In genomic region chr3:129123314-129124060, GRCh38 we compare ENCODE assay signal across 8 cellular contexts. TPM values are rescaled to one million over a fixed set of nuclear protein-coding genes. Genes with fewer than 3 reads are reported as not detected.
DNase-seq lines count a peak whose midpoint lies in the region; ATAC-seq and TF ChIP-seq lines count a peak whose summit lies in the region.

No MANE protein-coding gene starts in this region.

- peaks cover 22% of the 10 kb centered on the region for H3K4me1 Mint-ChIP-seq in activated CD4-positive, alpha-beta T cell treated with anti-CD3 and anti-CD28 coated beads, Interleukin-2, amount 10 ng/mL, durations not matched to agents 7 days and 5 days
- peaks cover 36 to 58% of the 10 kb centered on the region in 2 donors for H3K4me1 Mint-ChIP-seq in stimulated activated naive B cell treated with anti-CD40 and anti-IgM and Interleukin-4, amounts not matched to agents 10 μg/mL and 1 μg/mL and 100 μg/mL, for 72 hours

- CTCF ChIA-PET in activated CD4-positive, alpha-beta T cell treated with anti-CD3 and anti-CD28 coated beads, Interleukin-2, amount 10 ng/mL, durations not matched to agents 7 days and 5 days (lab: Charles Lee), result interaction anchor here (0.5 to 2.3 kb wide), 11 partner anchors 8 to 153 kb away, joined by 3 to 8 read pairs (median 4); no protein-coding TSS in a partner anchor

- H3K9me3 ChIP-seq in Peyer's patch (no peaks in the 10 kb centered on the region), WERI-Rb-1 (ENCODE audit: severe bottlenecking) (no peaks in the 10 kb centered on the region)

- POLR2A ChIA-PET in activated CD4-positive, alpha-beta T cell treated with anti-CD3 and anti-CD28 coated beads, Interleukin-2, amount 10 ng/mL, durations not matched to agents 7 days and 5 days (lab: Charles Lee), result no interaction called here

- peaks cover 0 to 8% (median 0%) of the 10 kb centered on the region in 3 donors for H3K36me3 ChIP-seq in Peyer's patch
- H3K36me3 ChIP-seq in WERI-Rb-1, result no peaks in the 10 kb centered on the region; the same call in 1 of the 2 replicates

- no peaks in the 10 kb centered on the region for H3K27me3 Mint-ChIP-seq in activated CD4-positive, alpha-beta T cell treated with anti-CD3 and anti-CD28 coated beads, Interleukin-2, amount 10 ng/mL, durations not matched to agents 7 days and 5 days
- no peaks in the 10 kb centered on the region for H3K27me3 Mint-ChIP-seq in stimulated activated naive B cell treated with anti-CD40 and anti-IgM and Interleukin-4, amounts not matched to agents 10 μg/mL and 1 μg/mL and 100 μg/mL, for 72 hours

- H3K9me3 Mint-ChIP-seq in activated CD4-positive, alpha-beta T cell treated with anti-CD3 and anti-CD28 coated beads, Interleukin-2, amount 10 ng/mL, durations not matched to agents 7 days and 5 days, result no peaks in the 10 kb centered on the region
- no peaks in the 10 kb centered on the region for H3K9me3 Mint-ChIP-seq in stimulated activated naive B cell treated with anti-CD40 and anti-IgM and Interleukin-4, amounts not matched to agents 10 μg/mL and 1 μg/mL and 100 μg/mL, for 72 hours

- TF ChIP-seq POLR2A in Peyer's patch (IDR thresholded peaks at IDR 0.05), result no peak

- peak; percentile 13 to 17 for ATAC-seq in stimulated activated naive B cell treated with anti-CD40 and anti-IgM and Interleukin-4, amounts not matched to agents 10 μg/mL and 1 μg/mL and 100 μg/mL, for 72 hours (replicated peaks)
- ATAC-seq in HG02970 (IDR thresholded peaks at IDR 0.05; ENCODE audit: low FRiP score, unreplicated experiment) (no peak), GM21825 (IDR thresholded peaks at IDR 0.05; ENCODE audit: unreplicated experiment) (no peak)

- H3K36me3 Mint-ChIP-seq in activated CD4-positive, alpha-beta T cell treated with anti-CD3 and anti-CD28 coated beads, Interleukin-2, amount 10 ng/mL, durations not matched to agents 7 days and 5 days (ENCODE audit: low read depth), result peaks cover 24% of the 10 kb centered on the region
- H3K36me3 Mint-ChIP-seq in stimulated activated naive B cell treated with anti-CD40 and anti-IgM and Interleukin-4, amounts not matched to agents 10 μg/mL and 1 μg/mL and 100 μg/mL, for 72 hours, result peaks cover 18 to 23% of the 10 kb centered on the region in 2 donors

- DNase-seq in activated CD4-positive, alpha-beta T cell treated with anti-CD3 and anti-CD28 coated beads, Interleukin-2, amount 10 ng/mL, durations not matched to agents 7 days and 5 days, result no peak
- no peak for DNase-seq in activated CD4-positive, alpha-beta T cell treated with anti-CD3 and anti-CD28 coated beads, Interleukin-2, amount 50 U/mL, for 1 hour
- DNase-seq in Peyer's patch (peak in 2 of 3 donors; percentile 26 to 52), epithelial cell of esophagus (ENCODE audit: low read depth) (peak; percentile 24), WERI-Rb-1 (no peak)
- peak; percentile 21 for DNase-seq in stimulated activated naive B cell treated with anti-CD40 and anti-IgM and Interleukin-4, amounts not matched to agents 10 μg/mL and 1 μg/mL and 100 μg/mL, for 72 hours

- H3K4me1 ChIP-seq in Peyer's patch, result peaks cover 0 to 31% (median 13%) of the 10 kb centered on the region in 4 donors

- no peaks in the 10 kb centered on the region for H3K27me3 ChIP-seq in Peyer's patch
- no peaks in the 10 kb centered on the region for H3K27me3 ChIP-seq in WERI-Rb-1 (ENCODE audit: insufficient read depth, low read depth, severe bottlenecking)

- H3K4me3 ChIP-seq in Peyer's patch, result no peak overlapping the region
- H3K4me3 ChIP-seq in epithelial cell of esophagus (ENCODE audit: low read length), result no peak overlapping the region
- no peak overlapping the region for H3K4me3 ChIP-seq in WERI-Rb-1 (ENCODE audit: low read depth, low read length)

- peak overlapping the region; percentile 3 for H3K4me3 Mint-ChIP-seq in activated CD4-positive, alpha-beta T cell treated with anti-CD3 and anti-CD28 coated beads, Interleukin-2, amount 10 ng/mL, durations not matched to agents 7 days and 5 days
- H3K4me3 Mint-ChIP-seq in stimulated activated naive B cell treated with anti-CD40 and anti-IgM and Interleukin-4, amounts not matched to agents 10 μg/mL and 1 μg/mL and 100 μg/mL, for 72 hours, result peak overlapping the region; percentile 86 to 91

- H3K27ac Mint-ChIP-seq in activated CD4-positive, alpha-beta T cell treated with anti-CD3 and anti-CD28 coated beads, Interleukin-2, amount 10 ng/mL, durations not matched to agents 7 days and 5 days, result peak overlapping the region; percentile 81
- H3K27ac Mint-ChIP-seq in stimulated activated naive B cell treated with anti-CD40 and anti-IgM and Interleukin-4, amounts not matched to agents 10 μg/mL and 1 μg/mL and 100 μg/mL, for 72 hours, result peak overlapping the region; percentile 82

- H3K27ac ChIP-seq in Peyer's patch, result peak overlapping the region in 3 of 4 donors; percentile 90 to 98 (median 97)
- H3K27ac ChIP-seq in WERI-Rb-1, result no peak overlapping the region

- no peak for TF ChIP-seq CTCF in Peyer's patch (IDR thresholded peaks at IDR 0.05)
- no peak for TF ChIP-seq CTCF in epithelial cell of esophagus (IDR thresholded peaks at IDR 0.05; ENCODE audit: insufficient read depth, low read depth, low read length, missing control alignments)
- no peak for TF ChIP-seq CTCF in WERI-Rb-1 (IDR thresholded peaks at IDR 0.05; ENCODE audit: low read depth, low read length)

RNA-seq across cellular contexts. Expression of gene RAB43, which starts 1.9 kb away (rescaled TPM):
- 10 to 100 TPM; 52.0 to 59.1 TPM for total RNA-seq in activated CD4-positive, alpha-beta T cell treated with anti-CD3 and anti-CD28 coated beads, Interleukin-2, amount 10 ng/mL, durations not matched to agents 7 days and 5 days
- 10 to 100 TPM in 3 of 4 donors, 1 to 10 TPM in 1; 9.1 to 18.7 (median 11.3) TPM for total RNA-seq in Peyer's patch

RNA-seq across cellular contexts. Expression of gene ISY1, which starts 37.4 kb away (rescaled TPM):
- total RNA-seq in activated CD4-positive, alpha-beta T cell treated with anti-CD3 and anti-CD28 coated beads, Interleukin-2, amount 10 ng/mL, durations not matched to agents 7 days and 5 days, result 10 to 100 TPM; 56.9 to 60.9 TPM
- 10 to 100 TPM; 11.1 to 24.9 (median 18.2) TPM for total RNA-seq in Peyer's patch

Comparison
In these comparisons a context has a peak if more than half of its experiments do, and no peak if none do; other contexts are left out.
1. DNase-seq: peak in Peyer's patch (2 of 3), epithelial cell of esophagus (single experiment) and stimulated activated naive B cell treated with anti-CD40 and anti-IgM and Interleukin-4, amounts not matched to agents 10 μg/mL and 1 μg/mL and 100 μg/mL, for 72 hours (single experiment); none in activated CD4-positive, alpha-beta T cell treated with anti-CD3 and anti-CD28 coated beads, Interleukin-2, amount 10 ng/mL, durations not matched to agents 7 days and 5 days (single experiment), activated CD4-positive, alpha-beta T cell treated with anti-CD3 and anti-CD28 coated beads, Interleukin-2, amount 50 U/mL, for 1 hour (single experiment) and WERI-Rb-1 (single experiment).
2. ATAC-seq: peak in stimulated activated naive B cell treated with anti-CD40 and anti-IgM and Interleukin-4, amounts not matched to agents 10 μg/mL and 1 μg/mL and 100 μg/mL, for 72 hours (2 of 2); none in HG02970 (single experiment) and GM21825 (single experiment).